ENCODE assay signal across 7 cellular contexts in genomic region chr10:63204667-63205391, GRCh38.
DNase-seq lines count a peak whose midpoint lies in the region; ATAC-seq and TF ChIP-seq lines count a peak whose summit lies in the region.

No MANE protein-coding gene starts in this region.

- H3K4me3 ChIP-seq in MM.1S (ENCODE audit: low read length), result peak overlapping the region; percentile 42

- no peak overlapping the region for H3K4me3 Mint-ChIP-seq in mesothelial cell of epicardium

- H2AFZ ChIP-seq in MM.1S (ENCODE audit: low read length), result no peak overlapping the region

- H3K36me3 Mint-ChIP-seq in mesothelial cell of epicardium, result peaks cover 11% of the 10 kb centered on the region

- 0 out of 2 replicates have a peak overlapping the region, but pooled peaks have one; percentile 6 for H3K9ac ChIP-seq in MM.1S (ENCODE audit: low read length)

- peak; percentile 37 for ATAC-seq in GM18861 (IDR thresholded peaks at IDR 0.05; ENCODE audit: unreplicated experiment)
- ATAC-seq in GM21619 (IDR thresholded peaks at IDR 0.05; ENCODE audit: unreplicated experiment), result peak; percentile 43

- H3K9me2 ChIP-seq in MM.1S (replicated peaks; ENCODE audit: insufficient read depth, low read length), result no peaks in the 10 kb centered on the region

- H3K27ac ChIP-seq in MM.1S (ENCODE audit: low read length), result peak overlapping the region; percentile 13; the same call in 1 of the 2 replicates

- H4K20me1 ChIP-seq in MM.1S (ENCODE audit: insufficient read depth, low read length), result no peaks in the 10 kb centered on the region

- H3K4me1 ChIP-seq in MM.1S (ENCODE audit: low read length), result peaks cover 49% of the 10 kb centered on the region

- peaks cover under 1% of the 10 kb centered on the region; the same call in 1 of the 2 replicates for H3K36me3 ChIP-seq in MM.1S (replicated peaks; ENCODE audit: insufficient read depth, low read length)

- H3K9me3 ChIP-seq in MM.1S (replicated peaks; ENCODE audit: insufficient read depth, low read length), result no peaks in the 10 kb centered on the region

- DNase-seq in MM.1S, result peak; percentile 21
- no peak for DNase-seq in mesothelial cell of epicardium (ENCODE audit: low spot score in 2 of 2, unreplicated experiment in 2 of 2)
- no peak for DNase-seq in COR-L47 (lab: John Stamatoyannopoulos, UW)
- DNase-seq in NCI-H2196 (lab: John Stamatoyannopoulos, UW; ENCODE audit: unreplicated experiment), result no peak
- no peak for DNase-seq in G401 (ENCODE audit: low spot score)

- H3K4me2 ChIP-seq in MM.1S (ENCODE audit: low read depth, low read length), result peak overlapping the region; percentile 58

- H3F3A ChIP-seq in MM.1S (ENCODE audit: insufficient read depth, low read length), result peaks cover 33% of the 10 kb centered on the region

- H3K9me3 Mint-ChIP-seq in mesothelial cell of epicardium, result no peaks in the 10 kb centered on the region

- in situ Hi-C loops in G401 (cut with HindIII; ENCODE audit: low sequenced_read_pairs), result no loop called here

- H3K27ac Mint-ChIP-seq in mesothelial cell of epicardium, result peak overlapping the region; percentile 66

- H3K79me2 ChIP-seq in MM.1S (ENCODE audit: low read length), result peaks cover 43% of the 10 kb centered on the region

- peaks cover 23% of the 10 kb centered on the region for H3K4me1 Mint-ChIP-seq in mesothelial cell of epicardium

- no peaks in the 10 kb centered on the region for H3K27me3 Mint-ChIP-seq in mesothelial cell of epicardium (ENCODE audit: low read depth)

- no peaks in the 10 kb centered on the region for H3K27me3 ChIP-seq in MM.1S (replicated peaks; ENCODE audit: insufficient read depth, low read length)

- TF ChIP-seq CTCF in MM.1S (IDR thresholded peaks at IDR 0.05; ENCODE audit: low read length) (no peak), mesothelial cell of epicardium (IDR thresholded peaks at IDR 0.05; ENCODE audit: unreplicated experiment) (no peak)
